Comparison of ENCODE assay signal across 13 cellular contexts in the genomic region with DNA sequence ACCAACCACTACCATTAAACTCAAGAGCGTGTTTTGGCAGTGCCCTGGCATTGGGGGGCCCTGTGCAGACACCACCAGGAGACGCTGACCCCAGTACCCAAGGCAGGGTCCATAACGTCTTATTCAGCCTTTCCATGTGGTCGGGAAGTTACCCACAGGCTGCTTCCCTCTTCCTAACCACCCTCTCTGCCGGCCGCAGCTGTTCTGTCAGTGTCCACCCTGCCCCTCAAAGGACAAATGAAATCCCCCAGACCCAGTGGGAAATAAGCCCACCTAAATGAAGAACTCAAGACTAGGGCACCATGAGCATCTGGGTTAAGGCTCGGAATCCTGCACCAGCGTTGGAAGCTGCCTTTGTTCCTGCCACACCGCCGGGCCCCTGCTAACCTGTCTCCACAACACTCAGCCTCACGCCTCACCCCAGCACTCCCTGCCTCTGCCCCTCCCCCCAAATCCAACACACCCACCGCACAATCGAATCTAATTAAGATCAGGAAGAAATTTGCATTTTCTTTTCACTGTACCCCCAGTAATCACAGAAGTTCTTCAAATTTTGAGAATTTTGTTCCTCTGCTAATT. TPM values are rescaled to one million over a fixed set of nuclear protein-coding genes. Genes with fewer than 3 reads are reported as not detected.
A peak's percentile ranks its signal among the peaks of the same experiment; 100 is the strongest.
DNase-seq lines count a peak whose midpoint lies in the region; ATAC-seq, FAIRE-seq and TF ChIP-seq lines count a peak whose summit lies in the region.
"Had no signal": no experiment of that assay in that cellular context is flagged by ENCODE, and none has a peak within 500 bp of the region (broad histone marks: within the 10 kb centered on the region; RNA-seq: fewer than 3 reads in every experiment).

No MANE protein-coding gene starts in this region.

- 54% methylated on average over 13 of the region's 13 CpGs for WGBS in hepatocyte (ENCODE audit: low lambda C conversion rate, missing lambda C conversion rate)
- WGBS in small intestine, 3 donors = 14 to 52% (median 39%) methylated on average over 13 of the region's 13 CpGs

- H3K4me1 Mint-ChIP-seq in activated CD8-positive, alpha-beta T cell treated with anti-CD3 and anti-CD28 coated beads, Interleukin-2, amount 10 ng/mL, durations not matched to agents 7 days and 5 days (ENCODE audit: low read depth) = no peaks in the 10 kb centered on the region

- H3K27me3 ChIP-seq in SJCRH30 (no peaks in the 10 kb centered on the region), hepatocyte (no peaks in the 10 kb centered on the region), small intestine (ENCODE audit: control insufficient read depth in 2 of 2, insufficient read depth in 2 of 2, low read length in 2 of 2) (peaks cover 0 to 4% of the 10 kb centered on the region in 2 donors)

- H2AFZ ChIP-seq in hepatocyte = no peak overlapping the region

- no peaks in the 10 kb centered on the region for H3K9me2 ChIP-seq in hepatocyte (replicated peaks; ENCODE audit: insufficient read depth)

- no peak overlapping the region for H3K4me3 ChIP-seq in HEK293 (ENCODE audit: low read depth, low read length)
- H3K4me3 ChIP-seq in SJCRH30 = peak overlapping the region; percentile 57
- H3K4me3 ChIP-seq in hepatocyte = no peak overlapping the region
- peak overlapping the region in 1 of 2 donors; percentile 21 for H3K4me3 ChIP-seq in small intestine (ENCODE audit: low read depth in 1 of 2, low read length in 2 of 2)
- H3K4me3 ChIP-seq: tibial nerve had no signal

- CTCF ChIA-PET in HEK293 (lab: Yijun Ruan, JAX) = interaction anchor here (0.6 to 0.7 kb wide), 3 partner anchors 19 to 379 kb away, joined by 3 to 4 read pairs (median 3); no protein-coding TSS in a partner anchor
- CTCF ChIA-PET in activated CD8-positive, alpha-beta T cell treated with anti-CD3 and anti-CD28 coated beads, Interleukin-2, amount 10 ng/mL, durations not matched to agents 7 days and 5 days (lab: Charles Lee) = no interaction called here

- H4K20me1 ChIP-seq in hepatocyte (ENCODE audit: insufficient read depth, poor library complexity, severe bottlenecking) = no peaks in the 10 kb centered on the region

- H3K4me2 ChIP-seq in hepatocyte = peak overlapping the region; percentile 70

- no peak for ATAC-seq in activated CD8-positive, alpha-beta T cell treated with anti-CD3 and anti-CD28 coated beads, Interleukin-2, amount 10 ng/mL, durations not matched to agents 7 days and 5 days

- POLR2A ChIA-PET in HEK293 (lab: Yijun Ruan, JAX) = interaction anchor here (1.3 to 1.6 kb wide), 2 partner anchors 8 to 95 kb away, joined by 3 to 7 read pairs; no protein-coding TSS in a partner anchor
- POLR2A ChIA-PET in activated CD8-positive, alpha-beta T cell treated with anti-CD3 and anti-CD28 coated beads, Interleukin-2, amount 10 ng/mL, durations not matched to agents 7 days and 5 days (lab: Charles Lee) = no interaction called here

- no peaks in the 10 kb centered on the region for H3K36me3 Mint-ChIP-seq in activated CD8-positive, alpha-beta T cell treated with anti-CD3 and anti-CD28 coated beads, Interleukin-2, amount 10 ng/mL, durations not matched to agents 7 days and 5 days (ENCODE audit: low read depth)
- H3K36me3 Mint-ChIP-seq: activated CD4-positive, alpha-beta memory T cell treated with anti-CD3 and anti-CD28 coated beads for 36 hours; activated naive CD8-positive, alpha-beta T cell treated with anti-CD3 and anti-CD28 coated beads, Interleukin-2, amount 10 ng/mL, durations not matched to agents 7 days and 5 days had no signal

- DNase-seq in SJCRH30 (peak in 1 of 2 experiments; percentile 48), hepatocyte (ENCODE audit: low spot score) (no peak), small intestine (no peak), superior temporal gyrus (ENCODE audit: extremely low spot score) (no peak), NCI-H345 treated with DMSO at 0.1 percent for 48 hours (lab: John Stamatoyannopoulos, UW; ENCODE audit: unreplicated experiment) (no peak), caudate nucleus (lab: John Stamatoyannopoulos, UW) (no peak)
- DNase-seq in activated CD8-positive, alpha-beta T cell treated with anti-CD3 and anti-CD28 coated beads, Interleukin-2, amount 10 ng/mL, durations not matched to agents 7 days and 5 days = no peak
- DNase-seq: activated CD4-positive, alpha-beta memory T cell treated with anti-CD3 and anti-CD28 coated beads for 36 hours; activated naive CD8-positive, alpha-beta T cell treated with anti-CD3 and anti-CD28 coated beads, Interleukin-2, amount 10 ng/mL, durations not matched to agents 7 days and 5 days; DMS79 treated with DMSO at 0.1 percent for 48 hours; T-helper 1 cell had no signal

- H3K9me3 ChIP-seq in HEK293 (ENCODE audit: control insufficient read depth, insufficient read depth, low read depth, low read length) (no peaks in the 10 kb centered on the region), SJCRH30 (replicated peaks) (no peaks in the 10 kb centered on the region), hepatocyte (ENCODE audit: low read depth) (no peaks in the 10 kb centered on the region), small intestine (ENCODE audit: control insufficient read depth, low read depth) (no peaks in the 10 kb centered on the region)
- H3K9me3 ChIP-seq: tibial nerve had no signal

- H3K9me3 Mint-ChIP-seq in activated CD8-positive, alpha-beta T cell treated with anti-CD3 and anti-CD28 coated beads, Interleukin-2, amount 10 ng/mL, durations not matched to agents 7 days and 5 days (ENCODE audit: insufficient read depth) = no peaks in the 10 kb centered on the region
- H3K9me3 Mint-ChIP-seq: activated CD4-positive, alpha-beta memory T cell treated with anti-CD3 and anti-CD28 coated beads for 36 hours; activated naive CD8-positive, alpha-beta T cell treated with anti-CD3 and anti-CD28 coated beads, Interleukin-2, amount 10 ng/mL, durations not matched to agents 7 days and 5 days had no signal

- H3K27me3 Mint-ChIP-seq in activated CD8-positive, alpha-beta T cell treated with anti-CD3 and anti-CD28 coated beads, Interleukin-2, amount 10 ng/mL, durations not matched to agents 7 days and 5 days (ENCODE audit: low read depth) = peaks cover 58% of the 10 kb centered on the region

- TF ChIP-seq CTCF in HEK293 (tag by site-specific recombination; IDR thresholded peaks at IDR 0.05) (no peak), hepatocyte (IDR thresholded peaks at IDR 0.05; ENCODE audit: poor library complexity) (no peak)

- H3K27ac Mint-ChIP-seq in activated CD8-positive, alpha-beta T cell treated with anti-CD3 and anti-CD28 coated beads, Interleukin-2, amount 10 ng/mL, durations not matched to agents 7 days and 5 days = no peak overlapping the region
- H3K27ac Mint-ChIP-seq: activated CD4-positive, alpha-beta memory T cell treated with anti-CD3 and anti-CD28 coated beads for 36 hours; activated naive CD8-positive, alpha-beta T cell treated with anti-CD3 and anti-CD28 coated beads, Interleukin-2, amount 10 ng/mL, durations not matched to agents 7 days and 5 days had no signal

- peaks cover 79% of the 10 kb centered on the region for H3K79me2 ChIP-seq in hepatocyte

- H3K27ac ChIP-seq in HEK293 (ENCODE audit: extremely low read depth, low read depth, low read length) (peak overlapping the region; percentile 43; the same call in 1 of the 2 replicates), SJCRH30 (peak overlapping the region; percentile 94), hepatocyte (peak overlapping the region; percentile 82), small intestine (ENCODE audit: low read depth in 1 of 2, low read length in 1 of 2) (peak overlapping the region; percentile 71 to 80), caudate nucleus (ENCODE audit: low read depth, low read length) (no peak overlapping the region)
- H3K27ac ChIP-seq: tibial nerve had no signal

- H3K4me3 Mint-ChIP-seq in activated CD8-positive, alpha-beta T cell treated with anti-CD3 and anti-CD28 coated beads, Interleukin-2, amount 10 ng/mL, durations not matched to agents 7 days and 5 days = no peak overlapping the region
- H3K4me3 Mint-ChIP-seq: activated CD4-positive, alpha-beta memory T cell treated with anti-CD3 and anti-CD28 coated beads for 36 hours; activated naive CD8-positive, alpha-beta T cell treated with anti-CD3 and anti-CD28 coated beads, Interleukin-2, amount 10 ng/mL, durations not matched to agents 7 days and 5 days had no signal

- peaks cover 63% of the 10 kb centered on the region for H3K4me1 ChIP-seq in HEK293 (ENCODE audit: control insufficient read depth, insufficient read depth, low read length)
- H3K4me1 ChIP-seq in SJCRH30 = peaks cover 61% of the 10 kb centered on the region
- H3K4me1 ChIP-seq in hepatocyte (ENCODE audit: insufficient read depth) = peaks cover 73% of the 10 kb centered on the region
- peaks cover 3 to 8% of the 10 kb centered on the region in 2 donors for H3K4me1 ChIP-seq in small intestine (ENCODE audit: control insufficient read depth in 2 of 2, insufficient read depth in 1 of 2, low read depth in 1 of 2, low read length in 1 of 2)
- H3K4me1 ChIP-seq: tibial nerve had no signal

- FAIRE-seq in small intestine (lab: Jason Lieb, UNC) = no peak

- H3K36me3 ChIP-seq in HEK293 (ENCODE audit: control insufficient read depth in 2 of 2, insufficient read depth in 1 of 2, low read length in 2 of 2) (peaks cover 0 to 4% of the 10 kb centered on the region in 2 experiments; a peak in 1 of 3 replicates), SJCRH30 (no peaks in the 10 kb centered on the region), hepatocyte (replicated peaks; ENCODE audit: insufficient read depth, low read depth) (no peaks in the 10 kb centered on the region), small intestine (ENCODE audit: control insufficient read depth in 2 of 2, insufficient read depth in 2 of 2, low read length in 2 of 2) (peaks cover 0 to 2% of the 10 kb centered on the region in 2 donors)
- H3K36me3 ChIP-seq: tibial nerve had no signal

TF ChIP-seq in HEK293, 187 proteins besides CTCF, POLR2A, EP300 and RAD21 (continues in another document):
- 0 out of 2 replicates have a peak, but pooled peaks have one; percentile 32 for TF ChIP-seq ZNF2 (tag by site-specific recombination; IDR thresholded peaks at IDR 0.05)
- peak; percentile 63 for TF ChIP-seq ZNF341 (tag by site-specific recombination; IDR thresholded peaks at IDR 0.05; ENCODE audit: low read depth)
- peak; percentile 28; the same call in 1 of the 2 replicates for TF ChIP-seq ZBTB17 (tag by site-specific recombination; IDR thresholded peaks at IDR 0.05)
- peak; percentile 33; the same call in 1 of the 2 replicates for TF ChIP-seq KLF10 (tag by site-specific recombination; IDR thresholded peaks at IDR 0.05)

RNA-seq across cellular contexts. Expression of a gene that starts 21.7 kb away (rescaled TPM):
- 23.1 and 29.7 TPM in 2 replicates for total RNA-seq in SJCRH30 (2014; rRNA removed; shearing (Covaris generic))
- total RNA-seq in hepatocyte = 11.6 and 14.4 TPM in 2 replicates
- polyA plus RNA-seq in hepatocyte (18.4 and 22.6 TPM in 2 replicates), small intestine (10 to 100 TPM in 2 of 3 donors, 1 to 10 TPM in 1; 2.2 to 17.2 (median 10.7) TPM)
- under 1 TPM in 1 of 2 experiments, not detected in 1; 0.03 TPM for total RNA-seq in activated CD8-positive, alpha-beta T cell treated with anti-CD3 and anti-CD28 coated beads, Interleukin-2, amount 10 ng/mL, durations not matched to agents 7 days and 5 days
- total RNA-seq: activated CD4-positive, alpha-beta memory T cell treated with anti-CD3 and anti-CD28 coated beads for 36 hours had no signal

Comparison
In these comparisons a context has a peak if more than half of its experiments do, and no peak if none do; other contexts are left out.
1. RNA of a gene that starts 21.7 kb away (total RNA-seq): 23.1 to 29.7 TPM in SJCRH30 and 11.6 to 14.4 TPM in hepatocyte; 0.03 TPM in activated CD8-positive, alpha-beta T cell treated with anti-CD3 and anti-CD28 coated beads, Interleukin-2, amount 10 ng/mL, durations not matched to agents 7 days and 5 days; every median in the first group is over 10 times any median in the second.